9 cellular contexts compared by ENCODE assay signal in genomic region chr16:35431829-35432663, GRCh38.
A peak's percentile ranks its signal among the peaks of the same experiment; 100 is the strongest.
DNase-seq lines count a peak whose midpoint lies in the region; ATAC-seq and TF ChIP-seq lines count a peak whose summit lies in the region.
"Had no signal": no experiment of that assay in that cellular context is flagged by ENCODE, and none has a peak within 500 bp of the region (broad histone marks: within the 10 kb centered on the region; RNA-seq: fewer than 3 reads in every experiment).

No MANE protein-coding gene starts in this region.

- H3K4me3 ChIP-seq in GM12875 (ENCODE audit: low read depth, low read length) (no peak overlapping the region), SJCRH30 (no peak overlapping the region)
- H3K4me3 ChIP-seq: cardiac muscle cell had no signal

- ATAC-seq in HG03378 (IDR thresholded peaks at IDR 0.05; ENCODE audit: unreplicated experiment) = no peak

- peak; percentile 78 for TF ChIP-seq CTCF in GM12875 (IDR thresholded peaks at IDR 0.05; ENCODE audit: borderline replicate concordance, insufficient read depth, low read depth, low read length)

- H3K4me1 ChIP-seq in SJCRH30 = no peaks in the 10 kb centered on the region

- no peaks in the 10 kb centered on the region for H3K36me3 ChIP-seq in SJCRH30
- H3K36me3 ChIP-seq: cardiac muscle cell had no signal

- DNase-seq in CMK (ENCODE audit: low read depth) (peak; percentile 2), SJCRH30 (peak; percentile 41 to 50), iPS-NIHi11 (ENCODE audit: low spot score) (peak; percentile 29), CD1c-positive myeloid dendritic cell (ENCODE audit: extremely low spot score) (no peak), AG08396 (ENCODE audit: low spot score) (no peak)
- no peak for DNase-seq in activated naive CD4-positive, alpha-beta T cell treated with anti-CD3 and anti-CD28 coated beads, Interleukin-2, amount 50 U/mL, for 16 hours

- H3K9me3 ChIP-seq in SJCRH30 (replicated peaks) = no peaks in the 10 kb centered on the region

- H3K27me3 ChIP-seq in SJCRH30 = no peaks in the 10 kb centered on the region
- H3K27me3 ChIP-seq: cardiac muscle cell had no signal

- H3K27ac ChIP-seq in SJCRH30 = no peak overlapping the region
- H3K27ac ChIP-seq: cardiac muscle cell had no signal

Comparison
In these comparisons a context has a peak if more than half of its experiments do, and no peak if none do; other contexts are left out.
1. DNase-seq: peak in CMK (single experiment), SJCRH30 (2 of 2) and iPS-NIHi11 (single experiment); none in CD1c-positive myeloid dendritic cell (single experiment), AG08396 (single experiment) and activated naive CD4-positive, alpha-beta T cell treated with anti-CD3 and anti-CD28 coated beads, Interleukin-2, amount 50 U/mL, for 16 hours (single experiment).